In genomic region chr3:124063168-124063909, GRCh38 we compare ENCODE assay signal across 1 cellular context.
TF ChIP-seq lines count a peak whose summit lies in the region.

No MANE protein-coding gene starts in this region.

TF ChIP-seq in H1, 55 proteins besides CTCF, POLR2A, EP300 and RAD21:
- TF ChIP-seq POU5F1 (IDR thresholded peaks at IDR 0.05; ENCODE audit: low read depth, low read length) (no peak), KDM5A (IDR thresholded peaks at IDR 0.05; ENCODE audit: low read length) (no peak), YY1 (IDR thresholded peaks at IDR 0.05; ENCODE audit: low read depth, low read length) (no peak), TEAD4 (IDR thresholded peaks at IDR 0.05; ENCODE audit: low read depth, low read length) (no peak), SIRT6 (IDR thresholded peaks at IDR 0.05; ENCODE audit: low read length) (no peak), CREB1 (IDR thresholded peaks at IDR 0.05) (no peak), TAF1 (IDR thresholded peaks at IDR 0.05; ENCODE audit: low read depth, low read length) (no peak)
- TF ChIP-seq, protein P1, sequence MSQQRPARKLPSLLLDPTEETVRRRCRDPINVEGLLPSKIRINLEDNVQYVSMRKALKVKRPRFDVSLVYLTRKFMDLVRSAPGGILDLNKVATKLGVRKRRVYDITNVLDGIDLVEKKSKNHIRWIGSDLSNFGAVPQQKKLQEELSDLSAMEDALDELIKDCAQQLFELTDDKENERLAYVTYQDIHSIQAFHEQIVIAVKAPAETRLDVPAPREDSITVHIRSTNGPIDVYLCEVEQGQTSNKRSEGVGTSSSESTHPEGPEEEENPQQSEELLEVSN (IDR thresholded peaks at IDR 0.05) = no peak
- TF ChIP-seq, protein P2, sequence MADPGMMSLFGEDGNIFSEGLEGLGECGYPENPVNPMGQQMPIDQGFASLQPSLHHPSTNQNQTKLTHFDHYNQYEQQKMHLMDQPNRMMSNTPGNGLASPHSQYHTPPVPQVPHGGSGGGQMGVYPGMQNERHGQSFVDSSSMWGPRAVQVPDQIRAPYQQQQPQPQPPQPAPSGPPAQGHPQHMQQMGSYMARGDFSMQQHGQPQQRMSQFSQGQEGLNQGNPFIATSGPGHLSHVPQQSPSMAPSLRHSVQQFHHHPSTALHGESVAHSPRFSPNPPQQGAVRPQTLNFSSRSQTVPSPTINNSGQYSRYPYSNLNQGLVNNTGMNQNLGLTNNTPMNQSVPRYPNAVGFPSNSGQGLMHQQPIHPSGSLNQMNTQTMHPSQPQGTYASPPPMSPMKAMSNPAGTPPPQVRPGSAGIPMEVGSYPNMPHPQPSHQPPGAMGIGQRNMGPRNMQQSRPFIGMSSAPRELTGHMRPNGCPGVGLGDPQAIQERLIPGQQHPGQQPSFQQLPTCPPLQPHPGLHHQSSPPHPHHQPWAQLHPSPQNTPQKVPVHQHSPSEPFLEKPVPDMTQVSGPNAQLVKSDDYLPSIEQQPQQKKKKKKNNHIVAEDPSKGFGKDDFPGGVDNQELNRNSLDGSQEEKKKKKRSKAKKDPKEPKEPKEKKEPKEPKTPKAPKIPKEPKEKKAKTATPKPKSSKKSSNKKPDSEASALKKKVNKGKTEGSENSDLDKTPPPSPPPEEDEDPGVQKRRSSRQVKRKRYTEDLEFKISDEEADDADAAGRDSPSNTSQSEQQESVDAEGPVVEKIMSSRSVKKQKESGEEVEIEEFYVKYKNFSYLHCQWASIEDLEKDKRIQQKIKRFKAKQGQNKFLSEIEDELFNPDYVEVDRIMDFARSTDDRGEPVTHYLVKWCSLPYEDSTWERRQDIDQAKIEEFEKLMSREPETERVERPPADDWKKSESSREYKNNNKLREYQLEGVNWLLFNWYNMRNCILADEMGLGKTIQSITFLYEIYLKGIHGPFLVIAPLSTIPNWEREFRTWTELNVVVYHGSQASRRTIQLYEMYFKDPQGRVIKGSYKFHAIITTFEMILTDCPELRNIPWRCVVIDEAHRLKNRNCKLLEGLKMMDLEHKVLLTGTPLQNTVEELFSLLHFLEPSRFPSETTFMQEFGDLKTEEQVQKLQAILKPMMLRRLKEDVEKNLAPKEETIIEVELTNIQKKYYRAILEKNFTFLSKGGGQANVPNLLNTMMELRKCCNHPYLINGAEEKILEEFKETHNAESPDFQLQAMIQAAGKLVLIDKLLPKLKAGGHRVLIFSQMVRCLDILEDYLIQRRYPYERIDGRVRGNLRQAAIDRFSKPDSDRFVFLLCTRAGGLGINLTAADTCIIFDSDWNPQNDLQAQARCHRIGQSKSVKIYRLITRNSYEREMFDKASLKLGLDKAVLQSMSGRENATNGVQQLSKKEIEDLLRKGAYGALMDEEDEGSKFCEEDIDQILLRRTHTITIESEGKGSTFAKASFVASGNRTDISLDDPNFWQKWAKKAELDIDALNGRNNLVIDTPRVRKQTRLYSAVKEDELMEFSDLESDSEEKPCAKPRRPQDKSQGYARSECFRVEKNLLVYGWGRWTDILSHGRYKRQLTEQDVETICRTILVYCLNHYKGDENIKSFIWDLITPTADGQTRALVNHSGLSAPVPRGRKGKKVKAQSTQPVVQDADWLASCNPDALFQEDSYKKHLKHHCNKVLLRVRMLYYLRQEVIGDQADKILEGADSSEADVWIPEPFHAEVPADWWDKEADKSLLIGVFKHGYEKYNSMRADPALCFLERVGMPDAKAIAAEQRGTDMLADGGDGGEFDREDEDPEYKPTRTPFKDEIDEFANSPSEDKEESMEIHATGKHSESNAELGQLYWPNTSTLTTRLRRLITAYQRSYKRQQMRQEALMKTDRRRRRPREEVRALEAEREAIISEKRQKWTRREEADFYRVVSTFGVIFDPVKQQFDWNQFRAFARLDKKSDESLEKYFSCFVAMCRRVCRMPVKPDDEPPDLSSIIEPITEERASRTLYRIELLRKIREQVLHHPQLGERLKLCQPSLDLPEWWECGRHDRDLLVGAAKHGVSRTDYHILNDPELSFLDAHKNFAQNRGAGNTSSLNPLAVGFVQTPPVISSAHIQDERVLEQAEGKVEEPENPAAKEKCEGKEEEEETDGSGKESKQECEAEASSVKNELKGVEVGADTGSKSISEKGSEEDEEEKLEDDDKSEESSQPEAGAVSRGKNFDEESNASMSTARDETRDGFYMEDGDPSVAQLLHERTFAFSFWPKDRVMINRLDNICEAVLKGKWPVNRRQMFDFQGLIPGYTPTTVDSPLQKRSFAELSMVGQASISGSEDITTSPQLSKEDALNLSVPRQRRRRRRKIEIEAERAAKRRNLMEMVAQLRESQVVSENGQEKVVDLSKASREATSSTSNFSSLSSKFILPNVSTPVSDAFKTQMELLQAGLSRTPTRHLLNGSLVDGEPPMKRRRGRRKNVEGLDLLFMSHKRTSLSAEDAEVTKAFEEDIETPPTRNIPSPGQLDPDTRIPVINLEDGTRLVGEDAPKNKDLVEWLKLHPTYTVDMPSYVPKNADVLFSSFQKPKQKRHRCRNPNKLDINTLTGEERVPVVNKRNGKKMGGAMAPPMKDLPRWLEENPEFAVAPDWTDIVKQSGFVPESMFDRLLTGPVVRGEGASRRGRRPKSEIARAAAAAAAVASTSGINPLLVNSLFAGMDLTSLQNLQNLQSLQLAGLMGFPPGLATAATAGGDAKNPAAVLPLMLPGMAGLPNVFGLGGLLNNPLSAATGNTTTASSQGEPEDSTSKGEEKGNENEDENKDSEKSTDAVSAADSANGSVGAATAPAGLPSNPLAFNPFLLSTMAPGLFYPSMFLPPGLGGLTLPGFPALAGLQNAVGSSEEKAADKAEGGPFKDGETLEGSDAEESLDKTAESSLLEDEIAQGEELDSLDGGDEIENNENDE (IDR thresholded peaks at IDR 0.05; ENCODE audit: insufficient replicate concordance, low read length) = no peak
